ENCODE assay signal across 15 cellular contexts in genomic region chr16:11446566-11447119, GRCh38.
"Had no signal": no experiment of that assay in that cellular context is flagged by ENCODE, and none has a peak within 500 bp of the region (broad histone marks: within the 10 kb centered on the region; RNA-seq: fewer than 3 reads in every experiment).

No MANE protein-coding gene starts in this region.

- DNase-seq: activated CD4-positive, alpha-beta T cell treated with anti-CD3 and anti-CD28 coated beads, Interleukin-2, amount 50 U/mL, for 48 hours; cerebellar nuclear complex; cortex of kidney; erythroblast; foreskin melanocyte; kidney; nephron progenitor cell; occipital lobe; sigmoid colon; stimulated activated CD4-positive, alpha-beta T cell treated with anti-CD3 and anti-CD28 coated beads, Interleukin-4, amount 100 ng/mL, for 4 hours; testis had no signal

- H3K36me3 ChIP-seq: sigmoid colon had no signal

- ATAC-seq: left lobe of liver; stimulated activated memory B cell treated with anti-CD40 and anti-IgM and Interleukin-4, amounts not matched to agents 10 μg/mL and 1 μg/mL and 100 μg/mL, for 72 hours had no signal

- H3K9me3 ChIP-seq: sigmoid colon, testis had no signal

- H3K27ac ChIP-seq: sigmoid colon, testis had no signal

- FAIRE-seq: endometrium, kidney had no signal

- H3K4me3 ChIP-seq: lung, sigmoid colon, testis had no signal

- H3K27me3 ChIP-seq: sigmoid colon, testis had no signal

- H3K4me1 ChIP-seq: sigmoid colon, testis had no signal
